In the genomic region with DNA sequence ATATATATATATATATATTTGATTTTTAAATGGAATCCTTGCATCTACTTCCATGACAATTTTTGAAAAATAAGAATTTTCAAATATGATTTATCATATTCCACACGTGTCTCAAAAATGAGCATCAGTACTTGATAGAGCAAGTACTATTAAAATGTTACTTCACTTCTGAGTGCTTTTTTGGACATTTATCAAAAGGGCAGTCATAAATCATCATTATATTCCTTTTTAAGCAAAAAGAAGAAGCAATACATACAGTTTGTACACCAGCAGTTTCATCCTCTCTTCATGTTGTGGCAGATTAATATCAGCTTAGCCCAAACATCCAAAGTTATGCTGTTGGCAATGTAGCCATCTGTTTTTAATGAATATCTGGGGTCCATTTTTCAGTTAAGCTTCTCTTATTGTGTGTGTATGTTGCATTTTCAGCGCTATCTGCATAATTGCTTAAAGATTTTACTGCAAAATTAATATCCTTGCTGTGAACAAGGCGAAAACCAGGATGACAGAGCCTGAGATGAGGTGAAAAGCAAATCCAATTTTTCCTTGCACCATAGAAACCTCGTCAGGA, we compare ENCODE assay signal across 14 cellular contexts.
A peak's percentile ranks its signal among the peaks of the same experiment; 100 is the strongest.
DNase-seq lines count a peak whose midpoint lies in the region; TF ChIP-seq lines count a peak whose summit lies in the region.
"Had no signal": no experiment of that assay in that cellular context is flagged by ENCODE, and none has a peak within 500 bp of the region (broad histone marks: within the 10 kb centered on the region; RNA-seq: fewer than 3 reads in every experiment).

No MANE protein-coding gene starts in this region.

- H3K79me2 ChIP-seq in SK-N-SH (ENCODE audit: insufficient read depth) (no peaks in the 10 kb centered on the region), neural progenitor cell (ENCODE audit: low read depth) (no peaks in the 10 kb centered on the region)

- POLR2A ChIA-PET in A673 (lab: Charles Lee; ENCODE audit: low non-redundant PET) (no interaction called here), SK-N-SH (lab: Yijun Ruan, JAX) (interaction anchor here (0.6 to 0.9 kb wide), 3 partner anchors 9 to 701 kb away, joined by 3 to 4 read pairs (median 3); no protein-coding TSS in a partner anchor)

- H3K4me1 Mint-ChIP-seq in neural progenitor cell, result peaks cover 57% of the 10 kb centered on the region
- H3K4me1 Mint-ChIP-seq in activated naive CD8-positive, alpha-beta T cell treated with anti-CD3 and anti-CD28 coated beads for 36 hours, result no peaks in the 10 kb centered on the region

- CTCF ChIA-PET in A673 (lab: Charles Lee) (no interaction called here), SK-N-SH (lab: Yijun Ruan, JAX) (interaction anchor here (0.9 to 1.4 kb wide), 4 partner anchors 9 to 158 kb away, joined by 3 to 4 read pairs (median 3); no protein-coding TSS in a partner anchor)

- DNase-seq in A673 (ENCODE audit: low spot score) (peak; percentile 14), NCI-H524 (lab: John Stamatoyannopoulos, UW) (peak; percentile 18 to 71), SK-N-SH (peak; percentile 48), neural progenitor cell (ENCODE audit: low spot score) (no peak), NCI-H2081 (lab: John Stamatoyannopoulos, UW) (no peak), lower leg skin (ENCODE audit: low spot score in 2 of 2) (no peak)
- no peak for DNase-seq in activated naive CD8-positive, alpha-beta T cell treated with anti-CD3 and anti-CD28 coated beads for 36 hours
- DNase-seq: 8988T; Caco-2; CD4-positive, alpha-beta T cell; GF-D8; GM23248 had no signal

- no peaks in the 10 kb centered on the region for H4K20me1 ChIP-seq in SK-N-SH (ENCODE audit: insufficient read depth)
- no peaks in the 10 kb centered on the region for H4K20me1 ChIP-seq in neural progenitor cell (ENCODE audit: low read depth)

- peaks cover 18% of the 10 kb centered on the region for H3K36me3 Mint-ChIP-seq in neural progenitor cell
- no peaks in the 10 kb centered on the region for H3K36me3 Mint-ChIP-seq in activated naive CD8-positive, alpha-beta T cell treated with anti-CD3 and anti-CD28 coated beads for 36 hours

- intact Hi-C loops in A673 (cut with micrococcal nuclease; ENCODE audit: unreplicated experiment), result no loop called here
- intact Hi-C loops in lower leg skin (cut with DNase I; ENCODE audit: low total_unique reads), result no loop called here

- TF ChIP-seq CTCF in A673 (conservative IDR thresholded peaks at IDR 0.05; ENCODE audit: low read depth, low read length) (no peak; the same call in 1 of the 2 replicates), SK-N-SH (IDR thresholded peaks at IDR 0.05) (no peak), neural progenitor cell (IDR thresholded peaks at IDR 0.05) (no peak), lower leg skin (IDR thresholded peaks at IDR 0.05) (no peak)

- H3K4me2 ChIP-seq in SK-N-SH (no peak overlapping the region), neural progenitor cell (peak overlapping the region; percentile 2)

- H3K4me3 Mint-ChIP-seq in neural progenitor cell, result peak overlapping the region; percentile 84
- H3K4me3 Mint-ChIP-seq in activated naive CD8-positive, alpha-beta T cell treated with anti-CD3 and anti-CD28 coated beads for 36 hours, result no peak overlapping the region
- H3K4me3 Mint-ChIP-seq: CD4-positive, alpha-beta T cell had no signal

- H3K27ac ChIP-seq in A673 (ENCODE audit: low read depth, low read length, poor library complexity, severe bottlenecking) (no peak overlapping the region), SK-N-SH (ENCODE audit: low read depth in 2 of 2, low read length in 1 of 2) (peak overlapping the region in 1 of 2 experiments; percentile 91; a peak in 2 of 4 replicates), neural progenitor cell (no peak overlapping the region)
- H3K27ac ChIP-seq: C4-2B, GM23248 had no signal

- no peak overlapping the region for H3K4me3 ChIP-seq in A673 (ENCODE audit: low read depth, low read length, poor library complexity, severe bottlenecking)
- no peak overlapping the region for H3K4me3 ChIP-seq in SK-N-SH (ENCODE audit: low read depth in 2 of 2, low read length in 1 of 2)
- H3K4me3 ChIP-seq in neural progenitor cell, result no peak overlapping the region
- H3K4me3 ChIP-seq in lower leg skin (ENCODE audit: low read depth, poor library complexity, severe bottlenecking), result no peak overlapping the region
- H3K4me3 ChIP-seq: GM23248, HAP-1 had no signal

- peaks cover 13% of the 10 kb centered on the region for H3K9me3 Mint-ChIP-seq in neural progenitor cell
- peaks cover 1% of the 10 kb centered on the region for H3K9me3 Mint-ChIP-seq in activated naive CD8-positive, alpha-beta T cell treated with anti-CD3 and anti-CD28 coated beads for 36 hours
- H3K9me3 Mint-ChIP-seq: CD4-positive, alpha-beta T cell had no signal

- H3K27ac Mint-ChIP-seq in neural progenitor cell, result peak overlapping the region; percentile 98
- no peak overlapping the region for H3K27ac Mint-ChIP-seq in activated naive CD8-positive, alpha-beta T cell treated with anti-CD3 and anti-CD28 coated beads for 36 hours
- H3K27ac Mint-ChIP-seq: CD4-positive, alpha-beta T cell had no signal

- TF ChIP-seq EP300 in SK-N-SH (IDR thresholded peaks at IDR 0.05; ENCODE audit: borderline replicate concordance in 1 of 2, low read depth in 1 of 2, low read length in 1 of 2), result peak in 1 of 2 experiments; percentile 85; a peak in 1 of 4 replicates

- H3K27me3 ChIP-seq in A673 (replicated peaks; ENCODE audit: insufficient read depth, low read depth, low read length, poor library complexity) (no peaks in the 10 kb centered on the region), SK-N-SH (ENCODE audit: insufficient read depth) (no peaks in the 10 kb centered on the region), neural progenitor cell (no peaks in the 10 kb centered on the region)

- H3K36me3 ChIP-seq in A673 (ENCODE audit: insufficient read depth, low read length, poor library complexity, severe bottlenecking) (no peaks in the 10 kb centered on the region), SK-N-SH (replicated peaks in 1 of 2; ENCODE audit: control insufficient read depth in 1 of 2, insufficient read depth in 2 of 2, low read length in 1 of 2) (no peaks in the 10 kb centered on the region), neural progenitor cell (no peaks in the 10 kb centered on the region)
- H3K36me3 ChIP-seq: HAP-1 had no signal

- H3F3A ChIP-seq in SK-N-SH (replicated peaks; ENCODE audit: insufficient read depth), result no peaks in the 10 kb centered on the region
- H3F3A ChIP-seq in neural progenitor cell (ENCODE audit: low read depth), result no peaks in the 10 kb centered on the region

- TF ChIP-seq RAD21 in SK-N-SH (IDR thresholded peaks at IDR 0.05; ENCODE audit: low read length), result no peak; the same call in 1 of the 2 replicates

- BruUV-seq in A673 (replicated peaks; lab: Mats Ljungman, UMichigan), result no TSS peak

- H3K4me1 ChIP-seq in A673 (ENCODE audit: insufficient read depth, low read length, poor library complexity, severe bottlenecking), result peaks cover 6% of the 10 kb centered on the region
- H3K4me1 ChIP-seq in SK-N-SH (ENCODE audit: control insufficient read depth in 1 of 2, insufficient read depth in 2 of 2, low read depth in 1 of 2, low read length in 1 of 2), result peaks cover 0 to 14% of the 10 kb centered on the region in 2 experiments; a peak in 2 of 4 replicates
- peaks cover 9% of the 10 kb centered on the region for H3K4me1 ChIP-seq in neural progenitor cell
- H3K4me1 ChIP-seq: Caco-2, HAP-1 had no signal

- H2AFZ ChIP-seq in SK-N-SH (ENCODE audit: low read depth) (no peak overlapping the region), neural progenitor cell (replicated peaks) (no peak overlapping the region)
- H2AFZ ChIP-seq: GM23248 had no signal

- 0 out of 2 replicates have a peak, but pooled peaks cover 4% of the 10 kb centered on the region for H3K9me2 ChIP-seq in SK-N-SH

- H3K9ac ChIP-seq in SK-N-SH (no peak overlapping the region), neural progenitor cell (no peak overlapping the region)
- H3K9ac ChIP-seq: GM23248 had no signal

- 24% methylated on average over 4 of the region's 4 CpGs for WGBS in SK-N-SH (ENCODE audit: low lambda C conversion rate)
- WGBS in lower leg skin, 2 donors, result 41 to 47% methylated on average over 4 of the region's 4 CpGs

- no peaks in the 10 kb centered on the region for H3K9me3 ChIP-seq in A673 (ENCODE audit: low read depth, low read length, poor library complexity, severe bottlenecking)
- H3K9me3 ChIP-seq in SK-N-SH, result no peaks in the 10 kb centered on the region
- H3K9me3 ChIP-seq in neural progenitor cell (ENCODE audit: low read depth), result no peaks in the 10 kb centered on the region
- H3K9me3 ChIP-seq: Caco-2, HAP-1 had no signal

- no peak for TF ChIP-seq POLR2A in lower leg skin (IDR thresholded peaks at IDR 0.05)

- H3K27me3 Mint-ChIP-seq in neural progenitor cell (ENCODE audit: insufficient read depth, low read depth), result peaks cover 3% of the 10 kb centered on the region
- H3K27me3 Mint-ChIP-seq in activated naive CD8-positive, alpha-beta T cell treated with anti-CD3 and anti-CD28 coated beads for 36 hours, result no peaks in the 10 kb centered on the region
- H3K27me3 Mint-ChIP-seq: CD4-positive, alpha-beta T cell had no signal

TF ChIP-seq in SK-N-SH, 30 proteins besides CTCF, POLR2A, EP300 and RAD21 (continues in another document):
- peak; percentile 91 for TF ChIP-seq GATA2 (CRISPR knock-in tag; IDR thresholded peaks at IDR 0.05)
- TF ChIP-seq FOXJ3 (CRISPR knock-in tag; IDR thresholded peaks at IDR 0.05), result peak; percentile 79; the same call in 1 of the 2 replicates
- no peak for TF ChIP-seq ELF1 (IDR thresholded peaks at IDR 0.05)
- TF ChIP-seq SIN3A (IDR thresholded peaks at IDR 0.05; ENCODE audit: borderline replicate concordance, low read depth, low read length), result no peak
- no peak for TF ChIP-seq MXI1 (IDR thresholded peaks at IDR 0.05; ENCODE audit: low read depth, low read length)
- no peak for TF ChIP-seq TAF1 (IDR thresholded peaks at IDR 0.05; ENCODE audit: borderline replicate concordance, low read depth, low read length)
- no peak for TF ChIP-seq POLR2AphosphoS5 (IDR thresholded peaks at IDR 0.05; ENCODE audit: low read depth, low read length)
- TF ChIP-seq, protein P1, sequence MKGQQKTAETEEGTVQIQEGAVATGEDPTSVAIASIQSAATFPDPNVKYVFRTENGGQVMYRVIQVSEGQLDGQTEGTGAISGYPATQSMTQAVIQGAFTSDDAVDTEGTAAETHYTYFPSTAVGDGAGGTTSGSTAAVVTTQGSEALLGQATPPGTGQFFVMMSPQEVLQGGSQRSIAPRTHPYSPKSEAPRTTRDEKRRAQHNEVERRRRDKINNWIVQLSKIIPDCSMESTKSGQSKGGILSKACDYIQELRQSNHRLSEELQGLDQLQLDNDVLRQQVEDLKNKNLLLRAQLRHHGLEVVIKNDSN (IDR thresholded peaks at IDR 0.05; ENCODE audit: borderline replicate concordance, low read depth), result no peak
- TF ChIP-seq MEF2A (IDR thresholded peaks at IDR 0.05; ENCODE audit: borderline replicate concordance, low read depth), result no peak

Comparison
In these comparisons a context has a peak if more than half of its experiments do, and no peak if none do; other contexts are left out.
1. DNase-seq: peak in A673 (single experiment), NCI-H524 (2 of 2) and SK-N-SH (single experiment); none in neural progenitor cell (single experiment), activated naive CD8-positive, alpha-beta T cell treated with anti-CD3 and anti-CD28 coated beads for 36 hours (single experiment), NCI-H2081 (0 of 2) and lower leg skin (0 of 2).